In genomic region chr4:25528391-25528790, GRCh38 we compare ENCODE assay signal across 28 cellular contexts.
"Had no signal": no experiment of that assay in that cellular context is flagged by ENCODE, and none has a peak within 500 bp of the region (broad histone marks: within the 10 kb centered on the region; RNA-seq: fewer than 3 reads in every experiment).

No MANE protein-coding gene starts in this region.

- FAIRE-seq: colon, endometrium, endothelial cell of umbilical vein, frontal cortex had no signal

- ATAC-seq: effector memory CD8-positive, alpha-beta T cell; esophagus mucosa; foreskin keratinocyte; gastrocnemius medialis; gastroesophageal sphincter; heart left ventricle; heart right ventricle had no signal

- H3K4me3 ChIP-seq: colonic mucosa, coronary artery, dorsolateral prefrontal cortex, esophagus muscularis mucosa, esophagus squamous epithelium, gastrocnemius medialis, gastroesophageal sphincter, heart left ventricle, heart right ventricle had no signal

- H3K36me3 ChIP-seq: colonic mucosa, esophagus muscularis mucosa, esophagus squamous epithelium, gastrocnemius medialis, gastroesophageal sphincter, heart left ventricle, heart right ventricle had no signal

- DNase-seq: colonic mucosa; cortex of kidney; dermis blood vessel endothelial cell; dorsolateral prefrontal cortex; effector CD4-positive, alpha-beta T cell; effector CD8-positive, alpha-beta T cell; effector memory CD4-positive, alpha-beta T cell; effector memory CD8-positive, alpha-beta T cell; endodermal cell; erythroblast; esophagus squamous epithelium; foreskin fibroblast; foreskin keratinocyte; foreskin melanocyte; gastrocnemius medialis; glutamatergic neuron; head of caudate nucleus; heart left ventricle; heart right ventricle had no signal

- H3K9me3 ChIP-seq: colonic mucosa, esophagus muscularis mucosa, esophagus squamous epithelium, gastrocnemius medialis, gastroesophageal sphincter, heart left ventricle, heart right ventricle had no signal

- H3K4me1 ChIP-seq: colonic mucosa, esophagus muscularis mucosa, foreskin keratinocyte, gastrocnemius medialis, gastroesophageal sphincter, heart left ventricle, heart right ventricle had no signal

- H3K27ac ChIP-seq: colonic mucosa, coronary artery, dorsolateral prefrontal cortex, epithelial cell of prostate, esophagus muscularis mucosa, esophagus squamous epithelium, foreskin keratinocyte, gastrocnemius medialis, gastroesophageal sphincter, heart left ventricle, heart right ventricle had no signal

- H3K27me3 ChIP-seq: colonic mucosa, dorsolateral prefrontal cortex, esophagus muscularis mucosa, esophagus squamous epithelium, foreskin keratinocyte, gastrocnemius medialis, gastroesophageal sphincter, heart left ventricle, heart right ventricle had no signal
